Comparison of ENCODE assay signal across 1 cellular context in genomic region chr2:102735431-102736130, GRCh38.
TF ChIP-seq lines count a peak whose summit lies in the region.

No MANE protein-coding gene starts in this region.

TF ChIP-seq in neural cell, 6 proteins besides CTCF, POLR2A, EP300 and RAD21 (continued from another document):
- TF ChIP-seq REST (IDR thresholded peaks at IDR 0.05; ENCODE audit: borderline replicate concordance) (no peak), MXI1 (conservative IDR thresholded peaks at IDR 0.05; ENCODE audit: poor library complexity, severe bottlenecking) (peak; percentile 36), POLR2AphosphoS5 (IDR thresholded peaks at IDR 0.05) (peak; percentile 37)
